In the genomic region with DNA sequence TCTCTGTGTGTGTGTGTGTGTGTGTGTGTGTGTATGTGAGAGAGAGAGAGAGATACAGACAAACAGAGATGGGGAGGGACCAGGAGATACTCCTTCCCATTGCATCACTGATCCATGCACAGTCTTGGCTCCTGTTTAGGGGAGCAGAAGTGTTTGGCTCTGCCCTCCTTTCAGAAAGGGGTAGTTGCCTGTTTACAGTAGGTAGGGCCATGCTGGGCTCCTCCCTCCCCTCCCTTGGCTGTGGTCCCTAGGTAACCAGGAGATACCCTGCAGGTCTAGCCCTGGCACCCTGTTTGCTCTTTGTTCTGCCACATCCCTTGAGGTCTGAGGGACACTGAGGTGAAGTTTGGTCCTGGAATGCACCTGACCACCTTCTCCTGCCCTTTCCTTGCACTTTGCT, we compare ENCODE assay signal across 25 cellular contexts.
"Had no signal": no experiment of that assay in that cellular context is flagged by ENCODE, and none has a peak within 500 bp of the region (broad histone marks: within the 10 kb centered on the region; RNA-seq: fewer than 3 reads in every experiment).

No MANE protein-coding gene starts in this region.

- H3K9me3 Mint-ChIP-seq: natural killer cell treated with Interleukin-12 subunit alpha and Interleukin-12 subunit beta and Interleukin-15 and Interleukin-18, amount 100 ng/mL, for 72 hours; stimulated activated effector memory CD8-positive, alpha-beta T cell treated with anti-CD3 and anti-CD28 coated beads, Interleukin-12 subunit alpha, Interleukin-12 subunit beta, amount 100 ng/mL, for 72 hours; stimulated activated naive CD8-positive, alpha-beta T cell treated with anti-CD3 and anti-CD28 coated beads, Interleukin-15, Interleukin-2, amounts not matched to agents 100 ng/mL and 50 ng/mL, for 24 hours; type B pancreatic cell had no signal

- H3K4me1 ChIP-seq: right atrium auricular region, tibial nerve, vagina had no signal

- H2AFZ ChIP-seq: hepatocyte had no signal

- H3K79me2 ChIP-seq: hepatocyte had no signal

- H3K27me3 ChIP-seq: hepatocyte, ovary, right atrium auricular region, tibial nerve, vagina had no signal

- ATAC-seq: lower lobe of right lung; mucosa of descending colon; naive thymus-derived CD4-positive, alpha-beta T cell; sciatic nerve; stimulated activated effector memory CD8-positive, alpha-beta T cell treated with anti-CD3 and anti-CD28 coated beads, Interleukin-12 subunit alpha, Interleukin-12 subunit beta, amount 100 ng/mL, for 72 hours had no signal

- H3K4me3 ChIP-seq: heart right ventricle, hepatocyte, lower lobe of right lung, mucosa of descending colon, ovary, right atrium auricular region, skin epidermis, tibial nerve, vagina had no signal

- H3K4me2 ChIP-seq: hepatocyte had no signal

- H3K4me1 Mint-ChIP-seq: stimulated activated effector memory CD8-positive, alpha-beta T cell treated with anti-CD3 and anti-CD28 coated beads, Interleukin-12 subunit alpha, Interleukin-12 subunit beta, amount 100 ng/mL, for 72 hours had no signal

- H3K27ac Mint-ChIP-seq: naive thymus-derived CD4-positive, alpha-beta T cell; natural killer cell treated with Interleukin-12 subunit alpha and Interleukin-12 subunit beta and Interleukin-15 and Interleukin-18, amount 100 ng/mL, for 72 hours; progenitor cell of endocrine pancreas; stimulated activated effector memory CD8-positive, alpha-beta T cell treated with anti-CD3 and anti-CD28 coated beads, Interleukin-12 subunit alpha, Interleukin-12 subunit beta, amount 100 ng/mL, for 72 hours; stimulated activated naive CD8-positive, alpha-beta T cell treated with anti-CD3 and anti-CD28 coated beads, Interleukin-15, Interleukin-2, amounts not matched to agents 100 ng/mL and 50 ng/mL, for 24 hours; type B pancreatic cell had no signal

- H3K36me3 ChIP-seq: heart right ventricle, lower lobe of right lung, ovary, right atrium auricular region, tibial nerve, vagina had no signal

- H3K27ac ChIP-seq: hepatocyte, lower lobe of right lung, ovary, right atrium auricular region, skin epidermis, tibial nerve, vagina had no signal

- H3K4me3 Mint-ChIP-seq: naive thymus-derived CD4-positive, alpha-beta T cell; natural killer cell treated with Interleukin-12 subunit alpha and Interleukin-12 subunit beta and Interleukin-15 and Interleukin-18, amount 100 ng/mL, for 72 hours; stimulated activated effector memory CD8-positive, alpha-beta T cell treated with anti-CD3 and anti-CD28 coated beads, Interleukin-12 subunit alpha, Interleukin-12 subunit beta, amount 100 ng/mL, for 72 hours; stimulated activated naive CD8-positive, alpha-beta T cell treated with anti-CD3 and anti-CD28 coated beads, Interleukin-15, Interleukin-2, amounts not matched to agents 100 ng/mL and 50 ng/mL, for 24 hours; type B pancreatic cell had no signal

- H3K36me3 Mint-ChIP-seq: naive thymus-derived CD4-positive, alpha-beta T cell; natural killer cell treated with Interleukin-12 subunit alpha and Interleukin-12 subunit beta and Interleukin-15 and Interleukin-18, amount 100 ng/mL, for 72 hours; stimulated activated effector memory CD8-positive, alpha-beta T cell treated with anti-CD3 and anti-CD28 coated beads, Interleukin-12 subunit alpha, Interleukin-12 subunit beta, amount 100 ng/mL, for 72 hours; type B pancreatic cell had no signal

- H3K9me3 ChIP-seq: lower lobe of right lung, mucosa of descending colon, ovary, vagina had no signal

- DNase-seq: heart right ventricle; islet precursor cell; left ventricle myocardium superior; lower lobe of right lung; mesendoderm; midbrain; mucosa of descending colon; naive thymus-derived CD4-positive, alpha-beta T cell; ovary; stimulated activated CD4-positive, alpha-beta T cell treated with anti-CD3 and anti-CD28 coated beads, Interleukin-12 subunit alpha, Interleukin-12 subunit beta, amount 100 ng/mL, for 4 hours; stimulated activated CD4-positive, alpha-beta T cell treated with anti-CD3 and anti-CD28 coated beads, Interleukin-15, amount 100 ng/mL, for 24 hours; stimulated activated CD4-positive, alpha-beta T cell treated with anti-CD3 and anti-CD28 coated beads, Interleukin-2, amount 100 ng/mL, for 24 hours; stimulated activated CD4-positive, alpha-beta T cell treated with anti-CD3 and anti-CD28 coated beads, Interleukin-4, amount 100 ng/mL, for 24 hours; substantia nigra had no signal
